In the genomic region with DNA sequence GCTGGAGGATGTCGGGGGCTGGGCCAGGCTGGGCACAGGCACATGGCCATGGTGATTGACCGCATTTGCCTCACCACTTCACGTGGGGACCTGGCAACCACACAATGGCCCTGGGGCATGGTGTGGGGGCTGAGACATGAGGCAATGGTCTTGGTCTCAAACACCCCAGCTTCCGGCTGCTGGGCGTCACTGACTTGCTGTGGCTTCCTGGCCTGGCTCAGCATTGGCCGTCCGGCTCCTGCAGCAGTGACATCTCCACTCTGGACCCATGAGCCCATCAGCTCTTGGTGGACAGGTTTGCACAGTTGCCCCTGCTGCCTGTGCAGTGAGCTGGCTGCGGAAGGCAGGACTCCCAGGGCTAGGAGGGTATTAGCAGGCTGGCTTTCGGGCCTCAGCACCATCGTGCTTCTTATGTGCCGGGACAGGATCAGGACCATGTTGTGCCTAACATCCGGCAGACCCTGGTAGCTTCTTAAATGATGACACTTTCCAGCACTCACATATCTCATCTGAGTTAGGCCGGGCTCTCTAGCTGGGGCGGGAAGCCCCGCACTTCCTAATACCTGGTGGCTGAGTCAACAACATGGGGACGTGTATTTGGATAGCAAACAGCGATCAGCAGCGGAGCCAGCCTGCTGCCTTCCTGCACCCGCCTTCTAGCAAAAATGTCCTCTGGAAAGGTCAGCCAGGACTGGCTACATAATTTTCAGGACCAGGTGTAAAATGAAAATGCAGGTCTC, we compare ENCODE assay signal across 8 cellular contexts. TPM values are rescaled to one million over a fixed set of nuclear protein-coding genes. Genes with fewer than 3 reads are reported as not detected.
DNase-seq lines count a peak whose midpoint lies in the region; ATAC-seq lines count a peak whose summit lies in the region.

No MANE protein-coding gene starts in this region.

- no peak overlapping the region for H3K4me3 Mint-ChIP-seq in activated naive CD4-positive, alpha-beta T cell treated with anti-CD3 and anti-CD28 coated beads, Interleukin-2, amount 10 ng/mL, durations not matched to agents 7 days and 5 days
- peak overlapping the region; percentile 48 for H3K4me3 Mint-ChIP-seq in activated CD8-positive, alpha-beta T cell treated with anti-CD3 and anti-CD28 coated beads, Interleukin-2, amount 10 ng/mL, durations not matched to agents 7 days and 5 days

- peaks cover 77% of the 10 kb centered on the region for H3K4me1 Mint-ChIP-seq in activated naive CD4-positive, alpha-beta T cell treated with anti-CD3 and anti-CD28 coated beads, Interleukin-2, amount 10 ng/mL, durations not matched to agents 7 days and 5 days
- peaks cover 92% of the 10 kb centered on the region for H3K4me1 Mint-ChIP-seq in activated CD8-positive, alpha-beta T cell treated with anti-CD3 and anti-CD28 coated beads, Interleukin-2, amount 10 ng/mL, durations not matched to agents 7 days and 5 days (ENCODE audit: low read depth)

- no peaks in the 10 kb centered on the region for H3K9me3 Mint-ChIP-seq in activated naive CD4-positive, alpha-beta T cell treated with anti-CD3 and anti-CD28 coated beads, Interleukin-2, amount 10 ng/mL, durations not matched to agents 7 days and 5 days
- H3K9me3 Mint-ChIP-seq in activated CD8-positive, alpha-beta T cell treated with anti-CD3 and anti-CD28 coated beads, Interleukin-2, amount 10 ng/mL, durations not matched to agents 7 days and 5 days (ENCODE audit: insufficient read depth): no peaks in the 10 kb centered on the region

- no peak for ATAC-seq in activated CD8-positive, alpha-beta T cell treated with anti-CD3 and anti-CD28 coated beads, Interleukin-2, amount 10 ng/mL, durations not matched to agents 7 days and 5 days
- no peak for ATAC-seq in GM18502 (IDR thresholded peaks at IDR 0.05; ENCODE audit: poor library complexity, unreplicated experiment)

- intact Hi-C loops in cardiac septum (cut with DNase I): loop anchor here (2.0 kb wide), 1 partner anchor 30 kb away; no protein-coding TSS in a partner anchor

- DNase-seq in activated naive CD4-positive, alpha-beta T cell treated with anti-CD3 and anti-CD28 coated beads, Interleukin-2, amount 10 ng/mL, durations not matched to agents 7 days and 5 days: no peak
- no peak for DNase-seq in activated naive CD4-positive, alpha-beta T cell treated with Interleukin-2 at 50 U/mL for 16 hours
- no peak for DNase-seq in activated CD8-positive, alpha-beta T cell treated with anti-CD3 and anti-CD28 coated beads, Interleukin-2, amount 10 ng/mL, durations not matched to agents 7 days and 5 days
- DNase-seq in cardiac septum (ENCODE audit: low spot score): peak; percentile 77
- peak; percentile 15 for DNase-seq in skeletal muscle cell (ENCODE audit: low read depth)
- no peak for DNase-seq in NAMALWA (ENCODE audit: low spot score)
- no peak for DNase-seq in NCI-H1436 treated with DMSO at 0.1 percent for 48 hours (lab: John Stamatoyannopoulos, UW)

- H3K27me3 Mint-ChIP-seq in activated naive CD4-positive, alpha-beta T cell treated with anti-CD3 and anti-CD28 coated beads, Interleukin-2, amount 10 ng/mL, durations not matched to agents 7 days and 5 days: no peaks in the 10 kb centered on the region
- H3K27me3 Mint-ChIP-seq in activated CD8-positive, alpha-beta T cell treated with anti-CD3 and anti-CD28 coated beads, Interleukin-2, amount 10 ng/mL, durations not matched to agents 7 days and 5 days (ENCODE audit: low read depth): no peaks in the 10 kb centered on the region

- H3K27ac Mint-ChIP-seq in activated naive CD4-positive, alpha-beta T cell treated with anti-CD3 and anti-CD28 coated beads, Interleukin-2, amount 10 ng/mL, durations not matched to agents 7 days and 5 days: peak overlapping the region; percentile 88
- H3K27ac Mint-ChIP-seq in activated CD8-positive, alpha-beta T cell treated with anti-CD3 and anti-CD28 coated beads, Interleukin-2, amount 10 ng/mL, durations not matched to agents 7 days and 5 days: peak overlapping the region; percentile 81

- H3K36me3 Mint-ChIP-seq in activated naive CD4-positive, alpha-beta T cell treated with anti-CD3 and anti-CD28 coated beads, Interleukin-2, amount 10 ng/mL, durations not matched to agents 7 days and 5 days: peaks cover 11% of the 10 kb centered on the region
- H3K36me3 Mint-ChIP-seq in activated CD8-positive, alpha-beta T cell treated with anti-CD3 and anti-CD28 coated beads, Interleukin-2, amount 10 ng/mL, durations not matched to agents 7 days and 5 days (ENCODE audit: low read depth): peaks cover 9% of the 10 kb centered on the region

- H3K4me3 ChIP-seq in skeletal muscle cell (ENCODE audit: low read depth, low read length): no peak overlapping the region

- POLR2A ChIA-PET in activated CD8-positive, alpha-beta T cell treated with anti-CD3 and anti-CD28 coated beads, Interleukin-2, amount 10 ng/mL, durations not matched to agents 7 days and 5 days (lab: Charles Lee): interaction anchor here (1.1 to 1.4 kb wide), 3 partner anchors 10 to 24 kb away, joined by 3 to 5 read pairs (median 5); no protein-coding TSS in a partner anchor

- CTCF ChIA-PET in activated naive CD4-positive, alpha-beta T cell treated with anti-CD3 and anti-CD28 coated beads, Interleukin-2, amount 10 ng/mL, durations not matched to agents 7 days and 5 days (lab: Charles Lee): interaction anchor here (5.3 kb wide), 1 partner anchor 36 kb away, joined by 17 read pairs; no protein-coding TSS in a partner anchor
- CTCF ChIA-PET in activated CD8-positive, alpha-beta T cell treated with anti-CD3 and anti-CD28 coated beads, Interleukin-2, amount 10 ng/mL, durations not matched to agents 7 days and 5 days (lab: Charles Lee): interaction anchor here (1.2 to 2.8 kb wide), 3 partner anchors 27 to 137 kb away, joined by 3 to 19 read pairs (median 3); no protein-coding TSS in a partner anchor

RNA-seq across cellular contexts. Expression of a gene that starts 34.1 kb away (rescaled TPM):
- total RNA-seq in activated CD8-positive, alpha-beta T cell treated with anti-CD3 and anti-CD28 coated beads, Interleukin-2, amount 10 ng/mL, durations not matched to agents 7 days and 5 days: 10 to 100 TPM; 22.7 to 24.9 TPM
- total RNA-seq in cardiac septum: 3.9 TPM

Comparison
In these comparisons a context has a peak if more than half of its experiments do, and no peak if none do; other contexts are left out.
1. DNase-seq: peak in cardiac septum (single experiment) and skeletal muscle cell (single experiment); none in activated naive CD4-positive, alpha-beta T cell treated with anti-CD3 and anti-CD28 coated beads, Interleukin-2, amount 10 ng/mL, durations not matched to agents 7 days and 5 days (single experiment), activated naive CD4-positive, alpha-beta T cell treated with Interleukin-2 at 50 U/mL for 16 hours (single experiment), activated CD8-positive, alpha-beta T cell treated with anti-CD3 and anti-CD28 coated beads, Interleukin-2, amount 10 ng/mL, durations not matched to agents 7 days and 5 days (single experiment), NAMALWA (single experiment) and NCI-H1436 treated with DMSO at 0.1 percent for 48 hours (single experiment).